Comparison of ENCODE assay signal across 17 cellular contexts in the genomic region with DNA sequence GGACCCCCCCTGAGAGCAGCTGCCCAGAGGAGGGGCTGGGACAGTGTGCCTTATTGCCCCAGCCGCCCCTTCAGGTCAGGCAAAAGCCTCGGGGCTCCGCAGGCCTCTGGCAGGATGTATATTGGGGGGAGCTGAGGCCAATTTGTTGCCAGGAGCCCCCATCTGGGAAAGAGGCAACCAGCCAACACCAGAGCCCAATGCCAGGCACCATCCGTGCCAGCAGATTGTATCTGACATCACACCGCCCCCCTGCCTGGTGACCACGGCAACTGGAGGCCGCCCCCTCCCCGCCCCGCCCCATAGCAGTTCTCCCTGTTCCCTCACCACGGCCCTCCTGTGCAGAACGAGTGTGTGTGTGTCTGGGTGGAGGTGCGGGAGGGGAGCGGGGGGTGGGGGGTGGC. TPM values are rescaled to one million over a fixed set of nuclear protein-coding genes. Genes with fewer than 3 reads are reported as not detected.
DNase-seq lines count a peak whose midpoint lies in the region; ATAC-seq, FAIRE-seq and TF ChIP-seq lines count a peak whose summit lies in the region.
"Had no signal": no experiment of that assay in that cellular context is flagged by ENCODE, and none has a peak within 500 bp of the region (broad histone marks: within the 10 kb centered on the region; RNA-seq: fewer than 3 reads in every experiment).

No MANE protein-coding gene starts in this region.

- no peak overlapping the region for H2AFZ ChIP-seq in K562 (ENCODE audit: low read depth, low read length)

- BruUV-seq in K562 (replicated peaks; lab: Mats Ljungman, UMichigan), result no TSS peak

- peak overlapping the region in 1 of 2 experiments; percentile 32; a peak in 1 of 4 replicates for H3K9ac ChIP-seq in K562 (ENCODE audit: insufficient read depth in 1 of 2, low read depth in 2 of 2, low read length in 2 of 2)

- 3% methylated on average over 12 of the region's 13 CpGs for WGBS in K562 (ENCODE audit: insufficient coverage, low coverage, missing lambda C conversion rate)

- TF ChIP-seq POLR2A in K562 (conservative IDR thresholded peaks at IDR 0.05), result no peak

- CTCF ChIA-PET in activated CD8-positive, alpha-beta T cell treated with anti-CD3 and anti-CD28 coated beads for 36 hours (lab: Charles Lee), result interaction anchor here (0.9 to 1.4 kb wide), 2 partner anchors 57 to 152 kb away, joined by 3 read pairs; no protein-coding TSS in a partner anchor
- CTCF ChIA-PET in activated CD8-positive, alpha-beta T cell treated with anti-CD3 and anti-CD28 coated beads, Interleukin-2, amount 10 ng/mL, durations not matched to agents 7 days and 5 days (lab: Charles Lee), result no interaction called here
- CTCF ChIA-PET in K562 (lab: Yijun Ruan, JAX; ENCODE audit: low intra/inter-chr PET ratio), result no interaction called here
- CTCF ChIA-PET in CD8-positive, alpha-beta memory T cell (lab: Charles Lee), result no interaction called here

- H3K4me1 Mint-ChIP-seq in activated CD8-positive, alpha-beta T cell treated with anti-CD3 and anti-CD28 coated beads for 36 hours (ENCODE audit: low read depth), result peaks cover 34% of the 10 kb centered on the region
- peaks cover 43% of the 10 kb centered on the region for H3K4me1 Mint-ChIP-seq in activated CD8-positive, alpha-beta T cell treated with anti-CD3 and anti-CD28 coated beads, Interleukin-2, amount 10 ng/mL, durations not matched to agents 7 days and 5 days (ENCODE audit: low read depth)
- peaks cover 22 to 43% (median 25%) of the 10 kb centered on the region in 3 donors for H3K4me1 Mint-ChIP-seq in CD8-positive, alpha-beta memory T cell
- H3K4me1 Mint-ChIP-seq in mesothelial cell of epicardium, result peaks cover 33% of the 10 kb centered on the region

- H3K27ac ChIP-seq in K562 (ENCODE audit: extremely low read depth, low read depth, low read length), result no peak overlapping the region
- H3K27ac ChIP-seq in CD8-positive, alpha-beta memory T cell (ENCODE audit: low read depth, low read length), result no peak overlapping the region
- H3K27ac ChIP-seq: transverse colon had no signal

- TF ChIP-seq EP300 in K562 (IDR thresholded peaks at IDR 0.05; ENCODE audit: low read length), result no peak

- H3K9me3 Mint-ChIP-seq in activated CD8-positive, alpha-beta T cell treated with anti-CD3 and anti-CD28 coated beads for 36 hours, result no peaks in the 10 kb centered on the region
- no peaks in the 10 kb centered on the region for H3K9me3 Mint-ChIP-seq in activated CD8-positive, alpha-beta T cell treated with anti-CD3 and anti-CD28 coated beads, Interleukin-2, amount 10 ng/mL, durations not matched to agents 7 days and 5 days (ENCODE audit: insufficient read depth)
- no peaks in the 10 kb centered on the region for H3K9me3 Mint-ChIP-seq in CD8-positive, alpha-beta memory T cell
- H3K9me3 Mint-ChIP-seq in mesothelial cell of epicardium, result no peaks in the 10 kb centered on the region
- H3K9me3 Mint-ChIP-seq: T-helper 1 cell treated with Interleukin-12 subunit alpha and Interleukin-12 subunit beta and Interleukin-4 antibody, amounts not matched to agents 30 μg/mL and 1 μg/mL, for 36 hours had no signal

- peak; percentile 35 for DNase-seq in activated CD8-positive, alpha-beta T cell treated with anti-CD3 and anti-CD28 coated beads for 36 hours
- no peak for DNase-seq in activated CD8-positive, alpha-beta T cell treated with anti-CD3 and anti-CD28 coated beads, Interleukin-2, amount 10 ng/mL, durations not matched to agents 7 days and 5 days
- DNase-seq in Jurkat, Clone E6-1 (ENCODE audit: low read depth, low spot score), result peak; percentile 47
- DNase-seq in K562 (ENCODE audit: extremely low read depth in 1 of 4, low spot score in 3 of 4) (no peak), occipital lobe (lab: John Stamatoyannopoulos, UW) (peak; percentile 44), mesothelial cell of epicardium (ENCODE audit: low spot score in 2 of 2, unreplicated experiment in 2 of 2) (no peak)
- no peak for DNase-seq in CD8-positive, alpha-beta memory T cell
- no peak for DNase-seq in effector CD4-positive, alpha-beta T cell
- DNase-seq: activated CD4-positive, alpha-beta T cell treated with anti-CD3 and anti-CD28 coated beads for 1 hour; activated naive CD4-positive, alpha-beta T cell treated with anti-CD3 and anti-CD28 coated beads, Interleukin-2, amount 50 U/mL, for 16 hours; foreskin melanocyte; MV-4-11; NCI-H82; transverse colon had no signal

- no peak overlapping the region for H3K4me3 Mint-ChIP-seq in activated CD8-positive, alpha-beta T cell treated with anti-CD3 and anti-CD28 coated beads for 36 hours
- H3K4me3 Mint-ChIP-seq in activated CD8-positive, alpha-beta T cell treated with anti-CD3 and anti-CD28 coated beads, Interleukin-2, amount 10 ng/mL, durations not matched to agents 7 days and 5 days, result no peak overlapping the region
- H3K4me3 Mint-ChIP-seq in CD8-positive, alpha-beta memory T cell, result peak overlapping the region in 1 of 7 donors; percentile 72
- no peak overlapping the region for H3K4me3 Mint-ChIP-seq in mesothelial cell of epicardium
- H3K4me3 Mint-ChIP-seq: T-helper 1 cell treated with Interleukin-12 subunit alpha and Interleukin-12 subunit beta and Interleukin-4 antibody, amounts not matched to agents 30 μg/mL and 1 μg/mL, for 36 hours had no signal

- FAIRE-seq in K562 (lab: Jason Lieb, UNC), result no peak
- FAIRE-seq: bronchial epithelial cell, endometrium had no signal

- H3K4me2 ChIP-seq in K562 (ENCODE audit: insufficient read depth, low read length), result no peak overlapping the region

- no peaks in the 10 kb centered on the region for H3K9me3 ChIP-seq in K562 (replicated peaks; ENCODE audit: control insufficient read depth, insufficient read depth, low read depth, low read length)
- no peaks in the 10 kb centered on the region for H3K9me3 ChIP-seq in CD8-positive, alpha-beta memory T cell (ENCODE audit: low read length)
- H3K9me3 ChIP-seq: transverse colon had no signal

- H3K36me3 Mint-ChIP-seq in activated CD8-positive, alpha-beta T cell treated with anti-CD3 and anti-CD28 coated beads for 36 hours (ENCODE audit: low read depth), result no peaks in the 10 kb centered on the region
- no peaks in the 10 kb centered on the region for H3K36me3 Mint-ChIP-seq in activated CD8-positive, alpha-beta T cell treated with anti-CD3 and anti-CD28 coated beads, Interleukin-2, amount 10 ng/mL, durations not matched to agents 7 days and 5 days (ENCODE audit: low read depth)
- H3K36me3 Mint-ChIP-seq in CD8-positive, alpha-beta memory T cell, result no peaks in the 10 kb centered on the region
- H3K36me3 Mint-ChIP-seq in mesothelial cell of epicardium, result no peaks in the 10 kb centered on the region

- H3K27ac Mint-ChIP-seq in activated CD8-positive, alpha-beta T cell treated with anti-CD3 and anti-CD28 coated beads for 36 hours, result no peak overlapping the region
- H3K27ac Mint-ChIP-seq in activated CD8-positive, alpha-beta T cell treated with anti-CD3 and anti-CD28 coated beads, Interleukin-2, amount 10 ng/mL, durations not matched to agents 7 days and 5 days, result no peak overlapping the region
- no peak overlapping the region for H3K27ac Mint-ChIP-seq in CD8-positive, alpha-beta memory T cell
- no peak overlapping the region for H3K27ac Mint-ChIP-seq in mesothelial cell of epicardium
- H3K27ac Mint-ChIP-seq: T-helper 1 cell treated with Interleukin-12 subunit alpha and Interleukin-12 subunit beta and Interleukin-4 antibody, amounts not matched to agents 30 μg/mL and 1 μg/mL, for 36 hours had no signal

- no peaks in the 10 kb centered on the region for H3K27me3 Mint-ChIP-seq in activated CD8-positive, alpha-beta T cell treated with anti-CD3 and anti-CD28 coated beads for 36 hours
- H3K27me3 Mint-ChIP-seq in activated CD8-positive, alpha-beta T cell treated with anti-CD3 and anti-CD28 coated beads, Interleukin-2, amount 10 ng/mL, durations not matched to agents 7 days and 5 days (ENCODE audit: low read depth), result peaks cover 17% of the 10 kb centered on the region
- H3K27me3 Mint-ChIP-seq in CD8-positive, alpha-beta memory T cell, result peaks cover 3 to 6% of the 10 kb centered on the region in 2 donors
- no peaks in the 10 kb centered on the region for H3K27me3 Mint-ChIP-seq in mesothelial cell of epicardium (ENCODE audit: low read depth)

- no peak for TF ChIP-seq RAD21 in K562 (CRISPR knock-in tag; conservative IDR thresholded peaks at IDR 0.05 in 1 of 2, IDR thresholded peaks at IDR 0.05 in 1 of 2)

- TF ChIP-seq CTCF in activated CD8-positive, alpha-beta T cell treated with anti-CD3 and anti-CD28 coated beads for 36 hours (IDR thresholded peaks at IDR 0.05), result no peak
- TF ChIP-seq CTCF in K562 (IDR thresholded peaks at IDR 0.05 in 2 of 3, conservative IDR thresholded peaks at IDR 0.05 in 1 of 3; ENCODE audit: insufficient read depth in 2 of 3, low read depth in 1 of 3, low read length in 3 of 3), result no peak
- no peak for TF ChIP-seq CTCF in mesothelial cell of epicardium (IDR thresholded peaks at IDR 0.05; ENCODE audit: unreplicated experiment)

- H3K27me3 ChIP-seq in K562 (ENCODE audit: control insufficient read depth in 2 of 2, insufficient read depth in 2 of 2, low read length in 2 of 2), result peaks cover 31 to 68% of the 10 kb centered on the region in 2 experiments; a peak in 4 of 5 replicates
- peaks cover 8% of the 10 kb centered on the region for H3K27me3 ChIP-seq in CD8-positive, alpha-beta memory T cell (ENCODE audit: insufficient read depth, low read length, poor library complexity, severe bottlenecking)

- H3K36me3 ChIP-seq in K562 (ENCODE audit: control insufficient read depth, insufficient read depth, low read length), result no peaks in the 10 kb centered on the region
- no peaks in the 10 kb centered on the region for H3K36me3 ChIP-seq in CD8-positive, alpha-beta memory T cell (ENCODE audit: insufficient read depth, low read length)
- H3K36me3 ChIP-seq: transverse colon had no signal

- ATAC-seq in activated CD8-positive, alpha-beta T cell treated with anti-CD3 and anti-CD28 coated beads for 36 hours, result no peak
- ATAC-seq in activated CD8-positive, alpha-beta T cell treated with anti-CD3 and anti-CD28 coated beads, Interleukin-2, amount 10 ng/mL, durations not matched to agents 7 days and 5 days, result no peak
- no peak for ATAC-seq in K562

- H3K79me2 ChIP-seq in K562 (ENCODE audit: control insufficient read depth, insufficient read depth, low read length), result no peaks in the 10 kb centered on the region

- in situ Hi-C loops in K562 (cut with MboI), result loop anchor here (10.0 to 25.0 kb wide), 2 partner anchors 140 to 717 kb away; no protein-coding TSS in a partner anchor

- no peak overlapping the region for H3K4me3 ChIP-seq in Jurkat, Clone E6-1 (ENCODE audit: low read length)
- H3K4me3 ChIP-seq in K562, result no peak overlapping the region
- no peak overlapping the region for H3K4me3 ChIP-seq in CD8-positive, alpha-beta memory T cell (ENCODE audit: low read length)
- H3K4me3 ChIP-seq: transverse colon had no signal

- H3K4me1 ChIP-seq in K562 (replicated peaks in 1 of 2; ENCODE audit: control insufficient read depth in 2 of 2, insufficient read depth in 2 of 2, low read length in 2 of 2), result peaks cover 3 to 39% of the 10 kb centered on the region in 2 experiments; a peak in 2 of 5 replicates
- peaks cover 16% of the 10 kb centered on the region for H3K4me1 ChIP-seq in CD8-positive, alpha-beta memory T cell (ENCODE audit: insufficient read depth, low read length)

- POLR2A ChIA-PET in activated CD8-positive, alpha-beta T cell treated with anti-CD3 and anti-CD28 coated beads for 36 hours (lab: Charles Lee), result interaction anchor here (0.9 kb wide), 1 partner anchor 85 kb away, joined by 3 read pairs; no protein-coding TSS in a partner anchor
- POLR2A ChIA-PET in activated CD8-positive, alpha-beta T cell treated with anti-CD3 and anti-CD28 coated beads, Interleukin-2, amount 10 ng/mL, durations not matched to agents 7 days and 5 days (lab: Charles Lee), result no interaction called here
- POLR2A ChIA-PET in K562 (lab: Yijun Ruan, JAX), result interaction anchor here (0.6 to 1.6 kb wide), 4 partner anchors 10 to 62 kb away, joined by 3 to 8 read pairs (median 4); no protein-coding TSS in a partner anchor
- POLR2A ChIA-PET in CD8-positive, alpha-beta memory T cell (lab: Charles Lee), result no interaction called here

- intact Hi-C loops in activated CD8-positive, alpha-beta T cell treated with anti-CD3 and anti-CD28 coated beads for 36 hours (cut with micrococcal nuclease), result no loop called here
- intact Hi-C loops in K562 (cut with micrococcal nuclease), result no loop called here

- peaks cover 3% of the 10 kb centered on the region for H3K9me1 ChIP-seq in K562 (ENCODE audit: control insufficient read depth, insufficient read depth, low read length)

- H4K20me1 ChIP-seq in K562 (replicated peaks; ENCODE audit: control insufficient read depth, insufficient read depth, low read length), result peaks cover 35% of the 10 kb centered on the region

RNA-seq across cellular contexts. Expression of gene PLEKHG5, which starts 3.6 kb away (rescaled TPM):
- total RNA-seq in activated CD8-positive, alpha-beta T cell treated with anti-CD3 and anti-CD28 coated beads for 36 hours, result 1 to 10 TPM; 1.7 to 1.8 TPM
- 1 to 10 TPM; 2.2 to 2.8 TPM for total RNA-seq in activated CD8-positive, alpha-beta T cell treated with anti-CD3 and anti-CD28 coated beads, Interleukin-2, amount 10 ng/mL, durations not matched to agents 7 days and 5 days
- polyA plus RNA-seq in Jurkat, Clone E6-1 (2012; ENCODE audit: insufficient read depth, insufficient read length), result 3.3 TPM
- total RNA-seq in K562 (2011; cell fraction: chromatin; rRNA removed; ENCODE audit: low replicate concordance), result 0.51 and 2.5 TPM in 2 replicates
- total RNA-seq in K562 (2011; cell fraction: nucleolus; rRNA removed), result 1.4 and 1.5 TPM in 2 replicates
- total RNA-seq in K562 (2011; cell fraction: nucleoplasm; rRNA removed), result 0.88 and 0.99 TPM in 2 replicates
- total RNA-seq in K562 (2014; rRNA removed) (0.05 and 0.20 TPM in 2 replicates), K562 (2014; rRNA removed; fragmentation: Illumina TruSeq; extraction: Trizol) (0.04 TPM in 1 of 2 replicates, not detected in the other), K562 (2015; rRNA removed; fragmentation: Illumina TruSeq; extraction: Trizol) (not detected in 2 replicates), K562 (2021) (0.29 TPM in 2 replicates), occipital lobe (25.6 TPM), mesothelial cell of epicardium (49.3 to 51.2 TPM (median 50.7 TPM) in 3 replicates)
- polyA plus RNA-seq in K562 (2011; rRNA removed) (0.11 and 0.16 TPM in 2 replicates), K562 (2014; fragmentation: Illumina TruSeq; extraction: Trizol) (0.07 and 0.12 TPM in 2 replicates), K562 (2014; fragmentation: Nextera tagmentation; extraction: Ambion mirVana) (not detected), K562 (2014; rRNA removed) (0.13 and 0.26 TPM in 2 replicates)
- polyA plus RNA-seq in K562 (2011; cell fraction: cytosol; rRNA removed), result 0.06 and 0.49 TPM in 2 replicates
- 0.94 and 1.8 TPM in 2 replicates for polyA plus RNA-seq in K562 (2011; cell fraction: nucleus; rRNA removed)
- polyA plus RNA-seq in K562 (2012), result 0.04 and 0.07 TPM in 2 replicates
- 0.12 and 0.14 TPM in 2 replicates for polyA minus RNA-seq in K562 (2011; rRNA and poly(A)+ RNA removed)
- 0.29 TPM in 1 of 2 replicates, not detected in the other for polyA minus RNA-seq in K562 (2011; cell fraction: cytosol; rRNA and poly(A)+ RNA removed)
- 1.2 TPM in 2 replicates for polyA minus RNA-seq in K562 (2011; cell fraction: nucleus; rRNA and poly(A)+ RNA removed)
- total RNA-seq in CD8-positive, alpha-beta memory T cell, result 1 to 10 TPM; 2.2 to 2.6 TPM
- polyA plus RNA-seq in CD8-positive, alpha-beta memory T cell, result 1.0 TPM

RNA-seq across cellular contexts. Expression of gene TNFRSF25, which starts 29.1 kb away (rescaled TPM):
- total RNA-seq in activated CD8-positive, alpha-beta T cell treated with anti-CD3 and anti-CD28 coated beads for 36 hours, result 10 to 100 TPM; 55.8 to 57.8 TPM
- total RNA-seq in activated CD8-positive, alpha-beta T cell treated with anti-CD3 and anti-CD28 coated beads, Interleukin-2, amount 10 ng/mL, durations not matched to agents 7 days and 5 days, result 10 to 100 TPM; 47.7 to 55.8 TPM
- 1.8 TPM for polyA plus RNA-seq in Jurkat, Clone E6-1 (2012; ENCODE audit: insufficient read depth, insufficient read length)
- 2.3 TPM in 1 of 2 replicates, not detected in the other for total RNA-seq in K562 (2011; cell fraction: chromatin; rRNA removed; ENCODE audit: low replicate concordance)
- 0.26 and 2.2 TPM in 2 replicates for total RNA-seq in K562 (2011; cell fraction: nucleolus; rRNA removed)
- total RNA-seq in K562 (2011; cell fraction: nucleoplasm; rRNA removed), result 1.2 and 1.6 TPM in 2 replicates
- total RNA-seq in K562 (2014; rRNA removed), result not detected in 2 replicates
- not detected in 2 replicates for total RNA-seq in K562 (2014; rRNA removed; fragmentation: Illumina TruSeq; extraction: Trizol)
- not detected in 2 replicates for total RNA-seq in K562 (2015; rRNA removed; fragmentation: Illumina TruSeq; extraction: Trizol)
- total RNA-seq in K562 (2021), result 0.49 and 0.89 TPM in 2 replicates
- 0.14 and 0.24 TPM in 2 replicates for polyA plus RNA-seq in K562 (2011; rRNA removed)
- polyA plus RNA-seq in K562 (2011; cell fraction: cytosol; rRNA removed), result 0.16 and 0.30 TPM in 2 replicates
- polyA plus RNA-seq in K562 (2011; cell fraction: nucleus; rRNA removed), result 0.90 and 2.6 TPM in 2 replicates
- 0.10 and 0.14 TPM in 2 replicates for polyA plus RNA-seq in K562 (2012)
- not detected in 2 replicates for polyA plus RNA-seq in K562 (2014; fragmentation: Illumina TruSeq; extraction: Trizol)
- polyA plus RNA-seq in K562 (2014; fragmentation: Nextera tagmentation; extraction: Ambion mirVana), result not detected
- polyA plus RNA-seq in K562 (2014; rRNA removed), result not detected in 2 replicates
- not detected in 2 replicates for polyA minus RNA-seq in K562 (2011; rRNA and poly(A)+ RNA removed)
- polyA minus RNA-seq in K562 (2011; cell fraction: cytosol; rRNA and poly(A)+ RNA removed), result not detected in 2 replicates
- 0.13 TPM in 1 of 2 replicates, not detected in the other for polyA minus RNA-seq in K562 (2011; cell fraction: nucleus; rRNA and poly(A)+ RNA removed)
- total RNA-seq in occipital lobe, result 9.5 TPM
- total RNA-seq in CD8-positive, alpha-beta memory T cell, result 100 to 1,000 TPM in 1 of 2 experiments, 10 to 100 TPM in 1; 90.8 to 100 TPM
- polyA plus RNA-seq in CD8-positive, alpha-beta memory T cell, result 30.0 TPM
- 38.9 to 41.6 TPM (median 39.4 TPM) in 3 replicates for total RNA-seq in mesothelial cell of epicardium

RNA-seq across cellular contexts. Expression of gene NOL9, which starts 59.3 kb away (rescaled TPM):
- total RNA-seq in activated CD8-positive, alpha-beta T cell treated with anti-CD3 and anti-CD28 coated beads for 36 hours, result 10 to 100 TPM; 39.7 to 40.4 TPM
- 10 to 100 TPM; 39.8 to 43.6 TPM for total RNA-seq in activated CD8-positive, alpha-beta T cell treated with anti-CD3 and anti-CD28 coated beads, Interleukin-2, amount 10 ng/mL, durations not matched to agents 7 days and 5 days
- 7.2 TPM for polyA plus RNA-seq in Jurkat, Clone E6-1 (2012; ENCODE audit: insufficient read depth, insufficient read length)
- total RNA-seq in K562 (2011; cell fraction: chromatin; rRNA removed; ENCODE audit: low replicate concordance), result 408 and 415 TPM in 2 replicates
- total RNA-seq in K562 (2011; cell fraction: nucleolus; rRNA removed), result 189 and 201 TPM in 2 replicates
- total RNA-seq in K562 (2011; cell fraction: nucleoplasm; rRNA removed), result 302 and 309 TPM in 2 replicates
- total RNA-seq in K562 (2014; rRNA removed), result 47.3 and 58.4 TPM in 2 replicates
- 62.5 and 63.6 TPM in 2 replicates for total RNA-seq in K562 (2014; rRNA removed; fragmentation: Illumina TruSeq; extraction: Trizol)
- 52.8 and 56.5 TPM in 2 replicates for total RNA-seq in K562 (2015; rRNA removed; fragmentation: Illumina TruSeq; extraction: Trizol)
- 76.5 and 79.3 TPM in 2 replicates for total RNA-seq in K562 (2021)
- polyA plus RNA-seq in K562 (2011; rRNA removed), result 52.3 and 52.7 TPM in 2 replicates
- polyA plus RNA-seq in K562 (2011; cell fraction: cytosol; rRNA removed), result 19.5 and 29.3 TPM in 2 replicates
- polyA plus RNA-seq in K562 (2011; cell fraction: nucleus; rRNA removed), result 60.2 and 68.3 TPM in 2 replicates
- 9.6 and 15.3 TPM in 2 replicates for polyA plus RNA-seq in K562 (2012)
- 25.8 and 30.1 TPM in 2 replicates for polyA plus RNA-seq in K562 (2014; fragmentation: Illumina TruSeq; extraction: Trizol)
- polyA plus RNA-seq in K562 (2014; fragmentation: Nextera tagmentation; extraction: Ambion mirVana), result 10 to 100 TPM in 1 of 2 experiments, 1 to 10 TPM in 1; 5.6 to 10.1 TPM
- 35.6 and 40.0 TPM in 2 replicates for polyA plus RNA-seq in K562 (2014; rRNA removed)
- polyA minus RNA-seq in K562 (2011; rRNA and poly(A)+ RNA removed), result 80.8 and 105 TPM in 2 replicates
- 22.9 and 38.4 TPM in 2 replicates for polyA minus RNA-seq in K562 (2011; cell fraction: cytosol; rRNA and poly(A)+ RNA removed)
- 42.3 and 74.4 TPM in 2 replicates for polyA minus RNA-seq in K562 (2011; cell fraction: nucleus; rRNA and poly(A)+ RNA removed)
- total RNA-seq in occipital lobe, result 34.0 TPM
- 10 to 100 TPM; 55.8 to 57.8 TPM for total RNA-seq in CD8-positive, alpha-beta memory T cell
- 18.2 TPM for polyA plus RNA-seq in CD8-positive, alpha-beta memory T cell
- total RNA-seq in mesothelial cell of epicardium, result 37.5 to 44.4 TPM (median 37.9 TPM) in 3 replicates

Comparison
In these comparisons a context has a peak if more than half of its experiments do, and no peak if none do; other contexts are left out.
1. DNase-seq: peak in activated CD8-positive, alpha-beta T cell treated with anti-CD3 and anti-CD28 coated beads for 36 hours (single experiment), Jurkat, Clone E6-1 (single experiment) and occipital lobe (single experiment); none in activated CD8-positive, alpha-beta T cell treated with anti-CD3 and anti-CD28 coated beads, Interleukin-2, amount 10 ng/mL, durations not matched to agents 7 days and 5 days (single experiment), K562 (0 of 4), CD8-positive, alpha-beta memory T cell (0 of 5), mesothelial cell of epicardium (0 of 2) and effector CD4-positive, alpha-beta T cell (single experiment).
2. POLR2A ChIA-PET loops: an anchor here in activated CD8-positive, alpha-beta T cell treated with anti-CD3 and anti-CD28 coated beads for 36 hours (0.9 kb wide) and K562 (0.6 to 1.6 kb wide); none called in activated CD8-positive, alpha-beta T cell treated with anti-CD3 and anti-CD28 coated beads, Interleukin-2, amount 10 ng/mL, durations not matched to agents 7 days and 5 days and CD8-positive, alpha-beta memory T cell.